In genomic region chr17:9217151-9218067, GRCh38 we compare ENCODE assay signal across 12 cellular contexts.
A peak's percentile ranks its signal among the peaks of the same experiment; 100 is the strongest.
DNase-seq lines count a peak whose midpoint lies in the region; ATAC-seq, FAIRE-seq and TF ChIP-seq lines count a peak whose summit lies in the region.
"Had no signal": no experiment of that assay in that cellular context is flagged by ENCODE, and none has a peak within 500 bp of the region (broad histone marks: within the 10 kb centered on the region; RNA-seq: fewer than 3 reads in every experiment).

No MANE protein-coding gene starts in this region.

- in situ Hi-C loops in GM13976 (cut with MboI; ENCODE audit: low sequenced_read_pairs, unreplicated experiment) = no loop called here

- no peaks in the 10 kb centered on the region for H3K36me3 ChIP-seq in SJCRH30
- H3K36me3 ChIP-seq in psoas muscle (ENCODE audit: insufficient read depth in 1 of 2, low read depth in 1 of 2) = no peaks in the 10 kb centered on the region
- H3K36me3 ChIP-seq: right lobe of liver had no signal

- WGBS in psoas muscle, 3 donors = 19 to 24% (median 24%) methylated on average over 5 of the region's 5 CpGs

- H3K4me1 ChIP-seq in SJCRH30 (peaks cover 29% of the 10 kb centered on the region), psoas muscle (no peaks in the 10 kb centered on the region)

- H3K27ac ChIP-seq in SJCRH30 (peak overlapping the region; percentile 85), psoas muscle (no peak overlapping the region)
- H3K27ac ChIP-seq: right lobe of liver had no signal

- peak; percentile 35 to 71 (median 56) for ATAC-seq in psoas muscle
- ATAC-seq in HG02642 (IDR thresholded peaks at IDR 0.05; ENCODE audit: poor library complexity, unreplicated experiment) = no peak

- H3K27me3 ChIP-seq in SJCRH30 (no peaks in the 10 kb centered on the region), psoas muscle (ENCODE audit: insufficient read depth in 3 of 3, low read length in 2 of 3) (peaks cover 0 to 5% (median 4%) of the 10 kb centered on the region in 3 donors)
- H3K27me3 ChIP-seq: right lobe of liver had no signal

- intact Hi-C loops in psoas muscle (cut with DNase I) = no loop called here

- no peak for TF ChIP-seq CTCF in fibroblast of the aortic adventitia (IDR thresholded peaks at IDR 0.05; ENCODE audit: insufficient read depth, low read length)
- no peak for TF ChIP-seq CTCF in psoas muscle (IDR thresholded peaks at IDR 0.05)
- no peak for TF ChIP-seq CTCF in GM13976 (IDR thresholded peaks at IDR 0.05; ENCODE audit: borderline replicate concordance, control extremely low read depth, extremely low read depth, insufficient read depth, missing control alignments)

- DNase-seq in ELR (ENCODE audit: low read depth) (peak; percentile 53), SJCRH30 (peak in 1 of 2 experiments; percentile 58), fibroblast of the aortic adventitia (ENCODE audit: low read depth) (peak; percentile 71), psoas muscle (no peak), GM13976 (ENCODE audit: low spot score) (no peak), NCI-H2107 treated with DMSO at 0.1 percent for 48 hours (lab: John Stamatoyannopoulos, UW; ENCODE audit: unreplicated experiment) (no peak), urothelium cell line (ENCODE audit: low spot score) (no peak)
- DNase-seq: activated CD8-positive, alpha-beta memory T cell treated with anti-CD3 and anti-CD28 coated beads for 24 hours; DND-41; MV-4-11 had no signal

- H3K9me3 ChIP-seq in SJCRH30 (replicated peaks) = peaks cover 17% of the 10 kb centered on the region
- peaks cover 4% of the 10 kb centered on the region for H3K9me3 ChIP-seq in psoas muscle
- H3K9me3 ChIP-seq: right lobe of liver had no signal

- H3K4me3 ChIP-seq in SJCRH30 = no peak overlapping the region
- no peak overlapping the region for H3K4me3 ChIP-seq in fibroblast of the aortic adventitia (ENCODE audit: low read depth, low read length)
- H3K4me3 ChIP-seq in psoas muscle = no peak overlapping the region
- H3K4me3 ChIP-seq: right lobe of liver had no signal

- FAIRE-seq in urothelium cell line (lab: Jason Lieb, UNC) = no peak

Comparison
In these comparisons a context has a peak if more than half of its experiments do, and no peak if none do; other contexts are left out.
1. DNase-seq: peak in ELR (single experiment) and fibroblast of the aortic adventitia (single experiment); none in psoas muscle (0 of 2), GM13976 (single experiment), NCI-H2107 treated with DMSO at 0.1 percent for 48 hours (single experiment) and urothelium cell line (single experiment).